ENCODE assay signal across 8 cellular contexts in the genomic region with DNA sequence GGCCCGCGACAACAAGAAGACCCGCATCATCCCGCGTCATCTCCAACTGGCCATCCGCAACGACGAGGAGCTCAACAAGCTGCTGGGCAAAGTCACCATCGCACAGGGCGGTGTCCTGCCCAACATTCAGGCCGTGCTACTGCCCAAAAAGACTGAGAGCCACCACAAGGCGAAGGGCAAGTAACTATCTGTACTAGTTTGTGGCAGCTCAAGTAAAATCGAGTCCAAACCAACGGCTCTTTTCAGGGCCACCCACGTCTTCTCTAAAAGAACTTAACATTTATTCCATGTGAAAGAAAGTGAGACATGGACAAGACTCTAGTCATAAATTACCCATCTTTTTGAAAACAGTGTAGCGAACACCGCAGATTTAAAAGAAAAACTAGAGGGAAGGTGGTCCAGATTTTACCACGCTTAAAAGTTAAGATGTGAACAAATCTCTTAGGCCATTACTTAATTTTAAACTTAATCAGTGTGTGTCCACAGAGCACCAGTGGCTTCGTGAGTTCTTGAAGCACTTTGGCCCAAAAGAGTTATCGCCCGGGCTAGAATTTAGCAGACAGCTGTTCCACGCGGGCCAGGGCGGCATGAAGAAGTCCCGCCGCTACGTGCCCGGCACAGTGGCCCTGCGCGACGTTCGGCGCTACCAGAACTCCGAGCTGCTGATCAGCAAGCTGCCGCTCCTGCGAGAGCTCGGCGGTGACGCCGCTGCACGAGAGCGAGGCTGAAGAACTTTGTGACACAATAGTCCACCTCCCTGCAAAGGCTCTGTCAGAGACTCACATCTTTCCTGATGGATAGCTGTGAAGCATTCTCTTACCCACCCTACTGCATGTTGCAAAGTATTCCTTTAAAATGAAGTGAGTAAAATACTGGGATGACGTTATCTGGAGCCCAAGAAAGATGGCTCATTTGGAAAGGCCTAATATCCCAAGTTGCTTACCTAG.
DNase-seq lines count a peak whose midpoint lies in the region; ATAC-seq and TF ChIP-seq lines count a peak whose summit lies in the region.

No MANE protein-coding gene starts in this region.

- no peaks in the 10 kb centered on the region for H3K9me3 Mint-ChIP-seq in activated naive CD8-positive, alpha-beta T cell treated with anti-CD3 and anti-CD28 coated beads, Interleukin-2, amount 10 ng/mL, durations not matched to agents 7 days and 5 days

- DNase-seq in NCI-H524 (lab: John Stamatoyannopoulos, UW) (peak; percentile 19 to 34), NCI-H524 treated with DMSO at 0.1 percent for 48 hours (lab: John Stamatoyannopoulos, UW) (no peak), SK-N-SH (no peak), right cardiac atrium (peak; percentile 59 to 87 (median 86)), skeletal muscle cell (ENCODE audit: low read depth) (no peak)
- DNase-seq in activated naive CD8-positive, alpha-beta T cell treated with anti-CD3 and anti-CD28 coated beads, Interleukin-2, amount 10 ng/mL, durations not matched to agents 7 days and 5 days, result peak; percentile 85

- no peak overlapping the region for H3K27ac Mint-ChIP-seq in activated naive CD8-positive, alpha-beta T cell treated with anti-CD3 and anti-CD28 coated beads, Interleukin-2, amount 10 ng/mL, durations not matched to agents 7 days and 5 days

- H3K4me1 ChIP-seq in KMS-11 (ENCODE audit: low read depth, poor library complexity, severe bottlenecking), result peaks cover 54% of the 10 kb centered on the region
- H3K4me1 ChIP-seq in SK-N-SH (ENCODE audit: control insufficient read depth in 1 of 2, insufficient read depth in 2 of 2, low read depth in 1 of 2, low read length in 1 of 2), result peaks cover 5 to 7% of the 10 kb centered on the region in 2 experiments; a peak in 3 of 4 replicates
- H3K4me1 ChIP-seq in right cardiac atrium (ENCODE audit: control insufficient read depth, insufficient read depth, low read length), result peaks cover 4% of the 10 kb centered on the region

- H3K79me2 ChIP-seq in KMS-11 (ENCODE audit: insufficient read depth, low read depth), result peaks cover 82% of the 10 kb centered on the region
- H3K79me2 ChIP-seq in SK-N-SH (ENCODE audit: insufficient read depth), result peaks cover 10% of the 10 kb centered on the region; the same call in 1 of the 2 replicates

- H3K9me3 ChIP-seq in SK-N-SH, result no peaks in the 10 kb centered on the region
- no peaks in the 10 kb centered on the region for H3K9me3 ChIP-seq in right cardiac atrium (ENCODE audit: control insufficient read depth, low read length)

- H3K4me1 Mint-ChIP-seq in activated naive CD8-positive, alpha-beta T cell treated with anti-CD3 and anti-CD28 coated beads, Interleukin-2, amount 10 ng/mL, durations not matched to agents 7 days and 5 days, result peaks cover 48% of the 10 kb centered on the region

- no peaks in the 10 kb centered on the region for H3K27me3 Mint-ChIP-seq in activated naive CD8-positive, alpha-beta T cell treated with anti-CD3 and anti-CD28 coated beads, Interleukin-2, amount 10 ng/mL, durations not matched to agents 7 days and 5 days

- POLR2A ChIA-PET in SK-N-SH (lab: Yijun Ruan, JAX), result interaction anchor here (0.7 to 7.3 kb wide), 34 partner anchors 12 to 1762 kb away, joined by 3 to 158 read pairs (median 5); a partner anchor contains a TSS
- POLR2A ChIA-PET in activated naive CD8-positive, alpha-beta T cell treated with anti-CD3 and anti-CD28 coated beads, Interleukin-2, amount 10 ng/mL, durations not matched to agents 7 days and 5 days (lab: Charles Lee), result interaction anchor here (0.6 to 10.2 kb wide), 42 partner anchors 6 to 1113 kb away, joined by 3 to 888 read pairs (median 16); a partner anchor contains a TSS

- H3F3A ChIP-seq in SK-N-SH (replicated peaks; ENCODE audit: insufficient read depth), result peaks cover 35% of the 10 kb centered on the region

- H3K27ac ChIP-seq in KMS-11, result peak overlapping the region; percentile 99
- H3K27ac ChIP-seq in SK-N-SH (ENCODE audit: low read depth in 2 of 2, low read length in 1 of 2), result peak overlapping the region; percentile 91 to 96
- peak overlapping the region; percentile 63 for H3K27ac ChIP-seq in right cardiac atrium (ENCODE audit: low read length)

- WGBS in SK-N-SH (ENCODE audit: low lambda C conversion rate), result under 1% methylated on average over 24 of the region's 43 CpGs
- 7% methylated on average over 43 of the region's 43 CpGs for WGBS in right cardiac atrium

- intact Hi-C loops in right cardiac atrium (cut with DNase I), result loop anchor here in 1 of 4 donors (10.0 kb wide), 2 partner anchors 849 to 1109 kb away; a partner anchor contains a TSS

- no peak overlapping the region for H3K4me3 ChIP-seq in KMS-11 (IDR thresholded peaks at IDR 0.05; ENCODE audit: insufficient read depth, low read depth, low read length)
- peak overlapping the region; percentile 68 to 73 for H3K4me3 ChIP-seq in SK-N-SH (ENCODE audit: low read depth in 2 of 2, low read length in 1 of 2)
- H3K4me3 ChIP-seq in right cardiac atrium (ENCODE audit: low read length), result peak overlapping the region; percentile 41
- peak overlapping the region; percentile 67 for H3K4me3 ChIP-seq in skeletal muscle cell (ENCODE audit: low read depth, low read length)

- CTCF ChIA-PET in SK-N-SH (lab: Yijun Ruan, JAX), result interaction anchor here (1.1 kb wide), 1 partner anchor 12 kb away, joined by 4 read pairs; no protein-coding TSS in a partner anchor

- no peak for TF ChIP-seq RAD21 in SK-N-SH (IDR thresholded peaks at IDR 0.05; ENCODE audit: low read length)

- H4K20me1 ChIP-seq in KMS-11 (ENCODE audit: insufficient read depth), result no peaks in the 10 kb centered on the region
- no peaks in the 10 kb centered on the region for H4K20me1 ChIP-seq in SK-N-SH (ENCODE audit: insufficient read depth)

- no peaks in the 10 kb centered on the region for H3K9me2 ChIP-seq in SK-N-SH

- no peak for TF ChIP-seq CTCF in KMS-11 (conservative IDR thresholded peaks at IDR 0.05; ENCODE audit: low read depth, low read length)
- TF ChIP-seq CTCF in SK-N-SH (IDR thresholded peaks at IDR 0.05), result no peak

- H3K27me3 ChIP-seq in KMS-11 (ENCODE audit: insufficient read depth, low read depth) (no peaks in the 10 kb centered on the region), SK-N-SH (ENCODE audit: insufficient read depth) (no peaks in the 10 kb centered on the region), right cardiac atrium (ENCODE audit: control insufficient read depth, insufficient read depth) (no peaks in the 10 kb centered on the region)

- H3K36me3 ChIP-seq in KMS-11 (ENCODE audit: insufficient read depth) (no peaks in the 10 kb centered on the region), SK-N-SH (replicated peaks in 1 of 2; ENCODE audit: control insufficient read depth in 1 of 2, insufficient read depth in 2 of 2, low read length in 1 of 2) (peaks cover 10 to 22% of the 10 kb centered on the region in 2 experiments)

- no peak for TF ChIP-seq EP300 in SK-N-SH (IDR thresholded peaks at IDR 0.05; ENCODE audit: borderline replicate concordance in 1 of 2, low read depth in 1 of 2, low read length in 1 of 2)

- no peak overlapping the region for H3K4me3 Mint-ChIP-seq in activated naive CD8-positive, alpha-beta T cell treated with anti-CD3 and anti-CD28 coated beads, Interleukin-2, amount 10 ng/mL, durations not matched to agents 7 days and 5 days

- H3K4me2 ChIP-seq in KMS-11, result peak overlapping the region; percentile 86
- H3K4me2 ChIP-seq in SK-N-SH, result peak overlapping the region; percentile 87

- peaks cover 3% of the 10 kb centered on the region for H3K36me3 Mint-ChIP-seq in activated naive CD8-positive, alpha-beta T cell treated with anti-CD3 and anti-CD28 coated beads, Interleukin-2, amount 10 ng/mL, durations not matched to agents 7 days and 5 days

- H3K9ac ChIP-seq in KMS-11 (peak overlapping the region; percentile 100), SK-N-SH (peak overlapping the region; percentile 90)

- peak; percentile 23 for ATAC-seq in activated naive CD8-positive, alpha-beta T cell treated with anti-CD3 and anti-CD28 coated beads, Interleukin-2, amount 10 ng/mL, durations not matched to agents 7 days and 5 days (ENCODE audit: low read depth)
- peak; percentile 7 to 13 for ATAC-seq in right cardiac atrium
- no peak for ATAC-seq in HG03378 (IDR thresholded peaks at IDR 0.05; ENCODE audit: unreplicated experiment)

- no peak overlapping the region for H2AFZ ChIP-seq in KMS-11 (ENCODE audit: low read depth)
- peak overlapping the region; percentile 61 for H2AFZ ChIP-seq in SK-N-SH (ENCODE audit: low read depth)

TF ChIP-seq in SK-N-SH, 30 proteins besides CTCF, POLR2A, EP300 and RAD21 (continues in another document):
- TF ChIP-seq NFIC (IDR thresholded peaks at IDR 0.05; ENCODE audit: borderline replicate concordance) (no peak), FOXM1 (IDR thresholded peaks at IDR 0.05; ENCODE audit: low read depth) (0 out of 2 replicates have a peak, but pooled peaks have one; percentile 7), YY1 (IDR thresholded peaks at IDR 0.05; ENCODE audit: low read depth) (no peak), GATA2 (CRISPR knock-in tag; IDR thresholded peaks at IDR 0.05) (no peak), JUND (IDR thresholded peaks at IDR 0.05) (no peak), RXRA (IDR thresholded peaks at IDR 0.05; ENCODE audit: borderline replicate concordance, low read depth) (no peak), MEF2A (IDR thresholded peaks at IDR 0.05; ENCODE audit: borderline replicate concordance, low read depth) (no peak), FOSL2 (IDR thresholded peaks at IDR 0.05; ENCODE audit: borderline replicate concordance, low read depth) (no peak)
- TF ChIP-seq, protein P1, sequence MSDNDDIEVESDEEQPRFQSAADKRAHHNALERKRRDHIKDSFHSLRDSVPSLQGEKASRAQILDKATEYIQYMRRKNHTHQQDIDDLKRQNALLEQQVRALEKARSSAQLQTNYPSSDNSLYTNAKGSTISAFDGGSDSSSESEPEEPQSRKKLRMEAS (IDR thresholded peaks at IDR 0.05; ENCODE audit: low read depth), result peak; percentile 50; the same call in 1 of the 2 replicates
- TF ChIP-seq, protein P2, sequence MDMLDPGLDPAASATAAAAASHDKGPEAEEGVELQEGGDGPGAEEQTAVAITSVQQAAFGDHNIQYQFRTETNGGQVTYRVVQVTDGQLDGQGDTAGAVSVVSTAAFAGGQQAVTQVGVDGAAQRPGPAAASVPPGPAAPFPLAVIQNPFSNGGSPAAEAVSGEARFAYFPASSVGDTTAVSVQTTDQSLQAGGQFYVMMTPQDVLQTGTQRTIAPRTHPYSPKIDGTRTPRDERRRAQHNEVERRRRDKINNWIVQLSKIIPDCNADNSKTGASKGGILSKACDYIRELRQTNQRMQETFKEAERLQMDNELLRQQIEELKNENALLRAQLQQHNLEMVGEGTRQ (IDR thresholded peaks at IDR 0.05; ENCODE audit: borderline replicate concordance, low read depth, low read length), result no peak

Comparison
In these comparisons a context has a peak if more than half of its experiments do, and no peak if none do; other contexts are left out.
1. DNase-seq: peak in NCI-H524 (2 of 2), activated naive CD8-positive, alpha-beta T cell treated with anti-CD3 and anti-CD28 coated beads, Interleukin-2, amount 10 ng/mL, durations not matched to agents 7 days and 5 days (single experiment) and right cardiac atrium (3 of 3); none in NCI-H524 treated with DMSO at 0.1 percent for 48 hours (single experiment), SK-N-SH (single experiment) and skeletal muscle cell (single experiment).
2. Peak in every context shown above with its lines, with median percentiles within 50 percentile points of each other: H3K27ac ChIP-seq.